Comparison of ENCODE assay signal across 2 cellular contexts in genomic region chr6:167134448-167135328, GRCh38.
TF ChIP-seq lines count a peak whose summit lies in the region.

No MANE protein-coding gene starts in this region.

TF ChIP-seq in GM23338, 12 proteins besides CTCF, POLR2A, EP300 and RAD21:
- TF ChIP-seq, protein P1, sequence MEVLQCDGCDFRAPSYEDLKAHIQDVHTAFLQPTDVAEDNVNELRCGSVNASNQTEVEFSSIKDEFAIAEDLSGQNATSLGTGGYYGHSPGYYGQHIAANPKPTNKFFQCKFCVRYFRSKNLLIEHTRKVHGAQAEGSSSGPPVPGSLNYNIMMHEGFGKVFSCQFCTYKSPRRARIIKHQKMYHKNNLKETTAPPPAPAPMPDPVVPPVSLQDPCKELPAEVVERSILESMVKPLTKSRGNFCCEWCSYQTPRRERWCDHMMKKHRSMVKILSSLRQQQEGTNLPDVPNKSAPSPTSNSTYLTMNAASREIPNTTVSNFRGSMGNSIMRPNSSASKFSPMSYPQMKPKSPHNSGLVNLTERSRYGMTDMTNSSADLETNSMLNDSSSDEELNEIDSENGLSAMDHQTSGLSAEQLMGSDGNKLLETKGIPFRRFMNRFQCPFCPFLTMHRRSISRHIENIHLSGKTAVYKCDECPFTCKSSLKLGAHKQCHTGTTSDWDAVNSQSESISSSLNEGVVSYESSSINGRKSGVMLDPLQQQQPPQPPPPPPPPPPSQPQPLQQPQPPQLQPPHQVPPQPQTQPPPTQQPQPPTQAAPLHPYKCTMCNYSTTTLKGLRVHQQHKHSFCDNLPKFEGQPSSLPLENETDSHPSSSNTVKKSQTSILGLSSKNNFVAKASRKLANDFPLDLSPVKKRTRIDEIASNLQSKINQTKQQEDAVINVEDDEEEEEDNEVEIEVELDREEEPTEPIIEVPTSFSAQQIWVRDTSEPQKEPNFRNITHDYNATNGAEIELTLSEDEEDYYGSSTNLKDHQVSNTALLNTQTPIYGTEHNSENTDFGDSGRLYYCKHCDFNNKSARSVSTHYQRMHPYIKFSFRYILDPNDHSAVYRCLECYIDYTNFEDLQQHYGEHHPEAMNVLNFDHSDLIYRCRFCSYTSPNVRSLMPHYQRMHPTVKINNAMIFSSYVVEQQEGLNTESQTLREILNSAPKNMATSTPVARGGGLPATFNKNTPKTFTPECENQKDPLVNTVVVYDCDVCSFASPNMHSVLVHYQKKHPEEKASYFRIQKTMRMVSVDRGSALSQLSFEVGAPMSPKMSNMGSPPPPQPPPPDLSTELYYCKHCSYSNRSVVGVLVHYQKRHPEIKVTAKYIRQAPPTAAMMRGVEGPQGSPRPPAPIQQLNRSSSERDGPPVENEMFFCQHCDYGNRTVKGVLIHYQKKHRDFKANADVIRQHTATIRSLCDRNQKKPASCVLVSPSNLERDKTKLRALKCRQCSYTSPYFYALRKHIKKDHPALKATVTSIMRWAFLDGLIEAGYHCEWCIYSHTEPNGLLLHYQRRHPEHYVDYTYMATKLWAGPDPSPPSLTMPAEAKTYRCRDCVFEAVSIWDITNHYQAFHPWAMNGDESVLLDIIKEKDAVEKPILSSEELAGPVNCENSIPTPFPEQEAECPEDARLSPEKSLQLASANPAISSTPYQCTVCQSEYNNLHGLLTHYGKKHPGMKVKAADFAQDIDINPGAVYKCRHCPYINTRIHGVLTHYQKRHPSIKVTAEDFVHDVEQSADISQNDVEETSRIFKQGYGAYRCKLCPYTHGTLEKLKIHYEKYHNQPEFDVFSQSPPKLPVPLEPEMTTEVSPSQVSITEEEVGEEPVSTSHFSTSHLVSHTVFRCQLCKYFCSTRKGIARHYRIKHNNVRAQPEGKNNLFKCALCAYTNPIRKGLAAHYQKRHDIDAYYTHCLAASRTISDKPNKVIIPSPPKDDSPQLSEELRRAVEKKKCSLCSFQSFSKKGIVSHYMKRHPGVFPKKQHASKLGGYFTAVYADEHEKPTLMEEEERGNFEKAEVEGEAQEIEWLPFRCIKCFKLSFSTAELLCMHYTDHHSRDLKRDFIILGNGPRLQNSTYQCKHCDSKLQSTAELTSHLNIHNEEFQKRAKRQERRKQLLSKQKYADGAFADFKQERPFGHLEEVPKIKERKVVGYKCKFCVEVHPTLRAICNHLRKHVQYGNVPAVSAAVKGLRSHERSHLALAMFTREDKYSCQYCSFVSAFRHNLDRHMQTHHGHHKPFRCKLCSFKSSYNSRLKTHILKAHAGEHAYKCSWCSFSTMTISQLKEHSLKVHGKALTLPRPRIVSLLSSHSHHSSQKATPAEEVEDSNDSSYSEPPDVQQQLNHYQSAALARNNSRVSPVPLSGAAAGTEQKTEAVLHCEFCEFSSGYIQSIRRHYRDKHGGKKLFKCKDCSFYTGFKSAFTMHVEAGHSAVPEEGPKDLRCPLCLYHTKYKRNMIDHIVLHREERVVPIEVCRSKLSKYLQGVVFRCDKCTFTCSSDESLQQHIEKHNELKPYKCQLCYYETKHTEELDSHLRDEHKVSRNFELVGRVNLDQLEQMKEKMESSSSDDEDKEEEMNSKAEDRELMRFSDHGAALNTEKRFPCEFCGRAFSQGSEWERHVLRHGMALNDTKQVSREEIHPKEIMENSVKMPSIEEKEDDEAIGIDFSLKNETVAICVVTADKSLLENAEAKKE (CRISPR knock-in tag; IDR thresholded peaks at IDR 0.05): no peak
- TF ChIP-seq ZNF331 (CRISPR knock-in tag; IDR thresholded peaks at IDR 0.05; ENCODE audit: low read depth) (no peak), EZH2 (IDR thresholded peaks at IDR 0.05; ENCODE audit: low read depth, unreplicated experiment) (no peak), NANOG (IDR thresholded peaks at IDR 0.05; ENCODE audit: borderline replicate concordance) (no peak)

TF ChIP-seq in H1, 55 proteins besides CTCF, POLR2A, EP300 and RAD21:
- TF ChIP-seq TAF1 (IDR thresholded peaks at IDR 0.05; ENCODE audit: low read depth, low read length): no peak
- TF ChIP-seq CBX8 (IDR thresholded peaks at IDR 0.05; ENCODE audit: borderline replicate concordance, low read depth, low read length): no peak
- TF ChIP-seq NANOG (IDR thresholded peaks at IDR 0.05; ENCODE audit: insufficient read depth, low read depth, low read length, poor library complexity, severe bottlenecking): no peak
- TF ChIP-seq MAFK (IDR thresholded peaks at IDR 0.05; ENCODE audit: low read depth, low read length): no peak
- TF ChIP-seq ATF3 (IDR thresholded peaks at IDR 0.05; ENCODE audit: insufficient read depth, low read depth, low read length): no peak
TF ChIP-seq in H1: peak in this region for 0.
